In the genomic region with DNA sequence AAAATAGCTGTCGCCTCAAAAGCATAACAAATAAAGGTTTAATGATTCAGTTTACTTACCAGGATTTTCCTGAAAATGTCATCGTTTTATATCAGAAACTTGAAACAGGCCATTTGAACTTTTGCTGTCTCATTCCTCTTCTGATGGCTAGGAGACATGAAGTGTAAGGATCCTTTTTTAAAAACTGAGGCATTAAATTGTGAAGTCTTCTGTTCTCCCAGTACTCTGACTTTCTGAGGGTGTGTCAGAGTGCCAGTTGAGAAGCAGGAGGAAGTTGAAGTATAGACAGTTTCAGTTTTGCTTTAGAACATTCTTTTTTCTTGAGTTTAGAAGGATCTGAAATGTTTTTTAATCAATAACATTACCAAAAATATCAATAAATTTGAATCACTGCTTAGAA, we compare ENCODE assay signal across 8 cellular contexts. TPM values are rescaled to one million over a fixed set of nuclear protein-coding genes. Genes with fewer than 3 reads are reported as not detected.
DNase-seq lines count a peak whose midpoint lies in the region; ATAC-seq and TF ChIP-seq lines count a peak whose summit lies in the region.

A gene (minus strand): TSS at position 251 of the 400 bp plus-strand sequence. CDS start 12,414 bp downstream, outside the sequence.

- intact Hi-C loops in activated naive CD4-positive, alpha-beta T cell treated with anti-CD3 and anti-CD28 coated beads for 36 hours (cut with micrococcal nuclease) = loop anchor here (1.0 kb wide), 1 partner anchor 30 kb away; no protein-coding TSS in a partner anchor
- intact Hi-C loops in sciatic nerve (cut with DNase I) = no loop called here

- H3K4me3 ChIP-seq in fibroblast of lung (replicated peaks in 1 of 4; ENCODE audit: control extremely low read depth in 1 of 4, insufficient read depth in 1 of 4, low read depth in 3 of 4, low read length in 4 of 4) (peak within 1 kb of the TSS; percentile 52 to 91 (median 60)), endodermal cell (ENCODE audit: low read length) (no peak within 1 kb of the TSS)

- H3K79me2 ChIP-seq in fibroblast of lung (ENCODE audit: control insufficient read depth, insufficient read depth, low read length) = no peaks in the 10 kb centered on the region

- H3K9me3 ChIP-seq in fibroblast of lung (ENCODE audit: control insufficient read depth, insufficient read depth, low read depth, low read length) = no peaks in the 10 kb centered on the region
- no peaks in the 10 kb centered on the region for H3K9me3 ChIP-seq in endodermal cell (ENCODE audit: control insufficient read depth, low read length)

- H3K27ac ChIP-seq in fibroblast of lung (ENCODE audit: insufficient read depth, low read length) (peak within 1 kb of the TSS; percentile 61), endodermal cell (ENCODE audit: low read depth, low read length) (no peak within 1 kb of the TSS)

- 86 to 98% methylated on average over 1 to 2 of the region's 2 CpGs for WGBS in endodermal cell (ENCODE audit: insufficient coverage in 1 of 2, insufficient read length in 1 of 2), 2 experiments

- H3K4me2 ChIP-seq in fibroblast of lung (ENCODE audit: extremely low read depth, insufficient read depth, low read length) = peak within 1 kb of the TSS; percentile 97

- no peaks in the 10 kb centered on the region for H3K27me3 Mint-ChIP-seq in activated naive CD4-positive, alpha-beta T cell treated with anti-CD3 and anti-CD28 coated beads for 36 hours (ENCODE audit: low read depth)
- peaks cover 3% of the 10 kb centered on the region for H3K27me3 Mint-ChIP-seq in endodermal cell (ENCODE audit: insufficient read depth)

- H3K36me3 ChIP-seq in fibroblast of lung (ENCODE audit: control insufficient read depth, insufficient read depth, low read length) (peaks cover 4% of the 10 kb centered on the region), endodermal cell (ENCODE audit: control insufficient read depth, insufficient read depth, low read length) (no peaks in the 10 kb centered on the region)

- DNase-seq in activated naive CD4-positive, alpha-beta T cell treated with anti-CD3 and anti-CD28 coated beads for 36 hours = no peak
- no peak for DNase-seq in activated naive CD4-positive, alpha-beta T cell treated with Interleukin-2 at 50 U/mL for 16 hours
- DNase-seq in fibroblast of lung (ENCODE audit: low read depth in 2 of 2) (peak; percentile 9 to 52), sciatic nerve (ENCODE audit: low spot score) (no peak), putamen (ENCODE audit: low spot score) (no peak), endodermal cell (no peak)

- H3K9ac ChIP-seq in fibroblast of lung (ENCODE audit: insufficient read depth, low read length) (peak within 1 kb of the TSS; percentile 29), endodermal cell (ENCODE audit: extremely low read depth, low read length, poor library complexity, severe bottlenecking) (no peak within 1 kb of the TSS)

- H3K27ac Mint-ChIP-seq in activated naive CD4-positive, alpha-beta T cell treated with anti-CD3 and anti-CD28 coated beads for 36 hours = peak within 1 kb of the TSS; percentile 76
- no peak within 1 kb of the TSS for H3K27ac Mint-ChIP-seq in endodermal cell

- H2AFZ ChIP-seq in fibroblast of lung (ENCODE audit: low read length) = peak within 1 kb of the TSS; percentile 94

- peaks cover 2% of the 10 kb centered on the region for H3K4me1 ChIP-seq in fibroblast of lung (ENCODE audit: control insufficient read depth, extremely low read depth, insufficient read depth, low read length)
- no peaks in the 10 kb centered on the region for H3K4me1 ChIP-seq in endodermal cell (ENCODE audit: control insufficient read depth, insufficient read depth, low read length)

- no peaks in the 10 kb centered on the region for H4K20me1 ChIP-seq in fibroblast of lung (ENCODE audit: control insufficient read depth, extremely low read depth, insufficient read depth, low read length)

- peak within 1 kb of the TSS; percentile 81 for H3K4me3 Mint-ChIP-seq in activated naive CD4-positive, alpha-beta T cell treated with anti-CD3 and anti-CD28 coated beads for 36 hours
- no peak within 1 kb of the TSS for H3K4me3 Mint-ChIP-seq in endodermal cell

- H3K4me1 Mint-ChIP-seq in activated naive CD4-positive, alpha-beta T cell treated with anti-CD3 and anti-CD28 coated beads for 36 hours (ENCODE audit: low read depth) = peaks cover 22% of the 10 kb centered on the region
- H3K4me1 Mint-ChIP-seq in endodermal cell = peaks cover 20% of the 10 kb centered on the region

- H3K9me3 Mint-ChIP-seq in activated naive CD4-positive, alpha-beta T cell treated with anti-CD3 and anti-CD28 coated beads for 36 hours = no peaks in the 10 kb centered on the region
- no peaks in the 10 kb centered on the region for H3K9me3 Mint-ChIP-seq in endodermal cell

- peaks cover 9% of the 10 kb centered on the region for H3K36me3 Mint-ChIP-seq in activated naive CD4-positive, alpha-beta T cell treated with anti-CD3 and anti-CD28 coated beads for 36 hours (ENCODE audit: low read depth)
- no peaks in the 10 kb centered on the region for H3K36me3 Mint-ChIP-seq in endodermal cell (ENCODE audit: low read depth)

- peak; percentile 63 for ATAC-seq in HG03066 (IDR thresholded peaks at IDR 0.05; ENCODE audit: low read depth, unreplicated experiment)
- peak; percentile 59 for ATAC-seq in SK-N-SH treated with all-trans-retinoic acid at 6 μM for 48 hours
- ATAC-seq in sciatic nerve = peak; percentile 78

- no peak for TF ChIP-seq CTCF in fibroblast of lung (conservative IDR thresholded peaks at IDR 0.05 in 1 of 2, IDR thresholded peaks at IDR 0.05 in 1 of 2; ENCODE audit: low read depth in 1 of 2, low read length in 2 of 2)
- TF ChIP-seq CTCF in endodermal cell (conservative IDR thresholded peaks at IDR 0.05) = no peak

- CTCF ChIA-PET in activated naive CD4-positive, alpha-beta T cell treated with anti-CD3 and anti-CD28 coated beads for 36 hours (lab: Charles Lee) = no interaction called here

- no peaks in the 10 kb centered on the region for H3K27me3 ChIP-seq in fibroblast of lung (ENCODE audit: control insufficient read depth, insufficient read depth, low read length)
- H3K27me3 ChIP-seq in endodermal cell (ENCODE audit: control insufficient read depth, insufficient read depth, low read length, poor library complexity, severe bottlenecking) = no peaks in the 10 kb centered on the region

TF ChIP-seq in SK-N-SH treated with all-trans-retinoic acid at 6 μM for 48 hours, 23 proteins besides CTCF, POLR2A, EP300 and RAD21:
- TF ChIP-seq, protein P1, sequence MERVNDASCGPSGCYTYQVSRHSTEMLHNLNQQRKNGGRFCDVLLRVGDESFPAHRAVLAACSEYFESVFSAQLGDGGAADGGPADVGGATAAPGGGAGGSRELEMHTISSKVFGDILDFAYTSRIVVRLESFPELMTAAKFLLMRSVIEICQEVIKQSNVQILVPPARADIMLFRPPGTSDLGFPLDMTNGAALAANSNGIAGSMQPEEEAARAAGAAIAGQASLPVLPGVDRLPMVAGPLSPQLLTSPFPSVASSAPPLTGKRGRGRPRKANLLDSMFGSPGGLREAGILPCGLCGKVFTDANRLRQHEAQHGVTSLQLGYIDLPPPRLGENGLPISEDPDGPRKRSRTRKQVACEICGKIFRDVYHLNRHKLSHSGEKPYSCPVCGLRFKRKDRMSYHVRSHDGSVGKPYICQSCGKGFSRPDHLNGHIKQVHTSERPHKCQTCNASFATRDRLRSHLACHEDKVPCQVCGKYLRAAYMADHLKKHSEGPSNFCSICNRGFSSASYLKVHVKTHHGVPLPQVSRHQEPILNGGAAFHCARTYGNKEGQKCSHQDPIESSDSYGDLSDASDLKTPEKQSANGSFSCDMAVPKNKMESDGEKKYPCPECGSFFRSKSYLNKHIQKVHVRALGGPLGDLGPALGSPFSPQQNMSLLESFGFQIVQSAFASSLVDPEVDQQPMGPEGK (CRISPR knock-in tag; IDR thresholded peaks at IDR 0.05; ENCODE audit: borderline replicate concordance) = no peak
- TF ChIP-seq, protein P2, sequence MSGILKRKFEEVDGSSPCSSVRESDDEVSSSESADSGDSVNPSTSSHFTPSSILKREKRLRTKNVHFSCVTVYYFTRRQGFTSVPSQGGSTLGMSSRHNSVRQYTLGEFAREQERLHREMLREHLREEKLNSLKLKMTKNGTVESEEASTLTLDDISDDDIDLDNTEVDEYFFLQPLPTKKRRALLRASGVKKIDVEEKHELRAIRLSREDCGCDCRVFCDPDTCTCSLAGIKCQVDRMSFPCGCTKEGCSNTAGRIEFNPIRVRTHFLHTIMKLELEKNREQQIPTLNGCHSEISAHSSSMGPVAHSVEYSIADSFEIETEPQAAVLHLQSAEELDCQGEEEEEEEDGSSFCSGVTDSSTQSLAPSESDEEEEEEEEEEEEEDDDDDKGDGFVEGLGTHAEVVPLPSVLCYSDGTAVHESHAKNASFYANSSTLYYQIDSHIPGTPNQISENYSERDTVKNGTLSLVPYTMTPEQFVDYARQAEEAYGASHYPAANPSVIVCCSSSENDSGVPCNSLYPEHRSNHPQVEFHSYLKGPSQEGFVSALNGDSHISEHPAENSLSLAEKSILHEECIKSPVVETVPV (CRISPR knock-in tag; IDR thresholded peaks at IDR 0.05) = no peak
- TF ChIP-seq ZNF70 (CRISPR knock-in tag; IDR thresholded peaks at IDR 0.05) (no peak), ARNTL (CRISPR knock-in tag; IDR thresholded peaks at IDR 0.05; ENCODE audit: borderline replicate concordance, low read depth) (no peak), CSDC2 (CRISPR knock-in tag; IDR thresholded peaks at IDR 0.05) (no peak), SNAI2 (CRISPR knock-in tag; IDR thresholded peaks at IDR 0.05) (no peak)

RNA-seq across cellular contexts. Expression of the gene that starts here (rescaled TPM):
- total RNA-seq in activated naive CD4-positive, alpha-beta T cell treated with anti-CD3 and anti-CD28 coated beads for 36 hours = 1 to 10 TPM; 7.3 to 8.2 TPM
- total RNA-seq in fibroblast of lung (15.7 and 23.9 TPM in 2 replicates), sciatic nerve (28.4 TPM), endodermal cell (not detected)
- polyA plus RNA-seq in fibroblast of lung = 8.6 and 11.8 TPM in 2 replicates
- 8.5 and 10.4 TPM in 2 replicates for polyA plus RNA-seq in fibroblast of lung (2012)
- polyA minus RNA-seq in fibroblast of lung (ENCODE audit: low replicate concordance) = 0.56 and 1.9 TPM in 2 replicates
- polyA plus RNA-seq in endodermal cell (2013, experiment 1 of 2) = not detected
- polyA plus RNA-seq in endodermal cell (2013, experiment 2 of 2) = not detected

Comparison
In these comparisons a context has a peak if more than half of its experiments do, and no peak if none do; other contexts are left out.
1. RNA of the gene that starts here (total RNA-seq): 28.4 TPM in sciatic nerve (single experiment), 15.7 to 23.9 TPM in fibroblast of lung and 7.3 to 8.2 TPM in activated naive CD4-positive, alpha-beta T cell treated with anti-CD3 and anti-CD28 coated beads for 36 hours; not detected in endodermal cell; every median in the first group is over 4 times any median in the second.
2. DNase-seq: peak in fibroblast of lung (2 of 2); none in activated naive CD4-positive, alpha-beta T cell treated with anti-CD3 and anti-CD28 coated beads for 36 hours (single experiment), activated naive CD4-positive, alpha-beta T cell treated with Interleukin-2 at 50 U/mL for 16 hours (single experiment), sciatic nerve (single experiment), putamen (single experiment) and endodermal cell (single experiment).
3. Peak in every context shown above with its lines, with median percentiles within 50 percentile points of each other: ATAC-seq.